Comparison of ENCODE assay signal across 31 cellular contexts in the genomic region with DNA sequence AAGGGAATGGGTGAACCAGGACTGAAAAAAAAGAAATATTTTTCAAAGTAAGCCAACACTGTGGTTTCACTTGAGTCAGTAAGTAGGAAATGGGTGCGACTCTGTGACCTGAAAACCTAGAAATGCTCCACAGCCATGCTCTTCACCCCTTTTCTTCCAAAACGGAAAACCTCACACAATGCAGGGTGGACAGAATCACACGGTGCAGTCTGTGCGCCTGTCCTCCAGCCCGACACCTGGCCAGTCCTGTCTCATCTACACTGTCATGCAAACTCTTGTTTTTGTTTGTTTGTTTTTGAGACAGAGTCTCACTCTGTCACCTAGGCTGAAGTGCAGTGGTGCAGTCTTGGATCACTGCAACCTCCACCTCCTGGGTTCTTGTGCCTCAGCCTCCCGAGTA. TPM values are rescaled to one million over a fixed set of nuclear protein-coding genes. Genes with fewer than 3 reads are reported as not detected.
"Had no signal": no experiment of that assay in that cellular context is flagged by ENCODE, and none has a peak within 500 bp of the region (broad histone marks: within the 10 kb centered on the region; RNA-seq: fewer than 3 reads in every experiment).

No MANE protein-coding gene starts in this region.

- H3K9ac ChIP-seq: parathyroid adenoma had no signal

- H3K4me1 ChIP-seq: esophagus squamous epithelium, left lung, parathyroid adenoma, upper lobe of right lung had no signal

- DNase-seq: cerebellar nuclear complex; effector CD8-positive, alpha-beta T cell; erythroblast; esophagus squamous epithelium; foreskin melanocyte; glutamatergic neuron; heart right ventricle; hippocampal formation; left cardiac atrium; left lung; mesenchymal stem cell; mucosa of descending colon; naive B cell; stimulated activated CD4-positive, alpha-beta T cell treated with anti-CD3 and anti-CD28 coated beads, Interleukin-2, amount 100 ng/mL, for 24 hours; stimulated activated CD4-positive, alpha-beta T cell treated with anti-CD3 and anti-CD28 coated beads, Interleukin-4, amount 100 ng/mL, for 24 hours; stimulated activated naive CD8-positive, alpha-beta T cell treated with anti-CD3 and anti-CD28 coated beads, Interleukin-15, Interleukin-2, amounts not matched to agents 100 U/mL and 50 U/mL, for 24 hours; substantia nigra had no signal

- H3K36me3 ChIP-seq: esophagus squamous epithelium, heart right ventricle, left lung, neutrophil, right atrium auricular region, thoracic aorta, tibial nerve, upper lobe of right lung had no signal

- H3K4me3 ChIP-seq: esophagus squamous epithelium, heart right ventricle, left lung, mucosa of descending colon, right atrium auricular region, smooth muscle cell, thoracic aorta, tibial nerve, upper lobe of right lung had no signal

- H3K27ac ChIP-seq: esophagus squamous epithelium, heart right ventricle, left lung, neutrophil, parathyroid adenoma, right atrium auricular region, thoracic aorta, tibial nerve, upper lobe of right lung had no signal

- H3K9me3 ChIP-seq: esophagus squamous epithelium, heart right ventricle, left lung, mucosa of descending colon, neutrophil, right atrium auricular region, thoracic aorta, tibial nerve, upper lobe of right lung had no signal

- FAIRE-seq: endometrium, islet of Langerhans had no signal

- H3K27me3 ChIP-seq: heart right ventricle, left lung, right atrium auricular region, tibial nerve, upper lobe of right lung had no signal

- ATAC-seq: heart right ventricle; left cardiac atrium; left lung; mucosa of descending colon; natural killer cell treated with Interleukin-12 subunit alpha and Interleukin-12 subunit beta and Interleukin-15 and Interleukin-18, amount 100 ng/mL, for 72 hours; stimulated activated memory B cell treated with anti-CD40 and anti-IgM and Interleukin-4, amounts not matched to agents 10 μg/mL and 1 μg/mL and 100 μg/mL, for 72 hours; stimulated activated naive CD8-positive, alpha-beta T cell treated with anti-CD3 and anti-CD28 coated beads, Interleukin-15, Interleukin-2, amounts not matched to agents 100 U/mL and 50 U/mL, for 24 hours; upper lobe of right lung had no signal

RNA-seq across cellular contexts. Expression of gene B3GALT5, which starts 53.3 kb away (rescaled TPM):
- total RNA-seq: lung microvascular endothelial cell; natural killer cell treated with Interleukin-12 subunit alpha and Interleukin-12 subunit beta and Interleukin-15 and Interleukin-18, amount 100 ng/mL, for 72 hours; omental fat pad; right atrium auricular region; sciatic nerve; tibial nerve; upper lobe of right lung had no signal
